Comparison of ENCODE assay signal across 9 cellular contexts in genomic region chr19:58388175-58388526, GRCh38. TPM values are rescaled to one million over a fixed set of nuclear protein-coding genes. Genes with fewer than 3 reads are reported as not detected.
DNase-seq lines count a peak whose midpoint lies in the region; ATAC-seq and TF ChIP-seq lines count a peak whose summit lies in the region.
"Had no signal": no experiment of that assay in that cellular context is flagged by ENCODE, and none has a peak within 500 bp of the region (broad histone marks: within the 10 kb centered on the region; RNA-seq: fewer than 3 reads in every experiment).

No MANE protein-coding gene starts in this region.

- H3K9me3 ChIP-seq in A673 (ENCODE audit: low read depth, low read length, poor library complexity, severe bottlenecking) (no peaks in the 10 kb centered on the region), HUES64 (ENCODE audit: insufficient read depth, low read depth, low read length) (no peaks in the 10 kb centered on the region), breast epithelium (no peaks in the 10 kb centered on the region), mucosa of stomach (ENCODE audit: control insufficient read depth, low read length) (no peaks in the 10 kb centered on the region)

- H3K4me3 ChIP-seq in A673 (ENCODE audit: low read depth, low read length, poor library complexity, severe bottlenecking) (peak overlapping the region; percentile 76), HUES64 (ENCODE audit: low read length) (peak overlapping the region; percentile 80), breast epithelium (peak overlapping the region; percentile 68 to 87 (median 86)), mucosa of stomach (ENCODE audit: low read length) (peak overlapping the region; percentile 79)

- DNase-seq in A673 (ENCODE audit: low spot score) (no peak), breast epithelium (ENCODE audit: low spot score in 2 of 2) (no peak), SW 1271 (lab: John Stamatoyannopoulos, UW) (no peak)
- no peak for DNase-seq in stimulated activated CD4-positive, alpha-beta T cell treated with anti-CD3 and anti-CD28 coated beads, Interleukin-4, amount 100 ng/mL, for 1 hour

- no peak for TF ChIP-seq CTCF in A673 (conservative IDR thresholded peaks at IDR 0.05; ENCODE audit: low read depth, low read length)
- no peak for TF ChIP-seq CTCF in breast epithelium (IDR thresholded peaks at IDR 0.05)

- H3K9ac ChIP-seq in HUES64 (ENCODE audit: low read depth, low read length) (peak overlapping the region; percentile 92; the same call in 1 of the 2 replicates), mucosa of stomach (ENCODE audit: low read length) (no peak overlapping the region)

- whole genome bisulfite sequencing in HUES64, result 92% methylated on average over 2 of the region's 3 CpGs

- no peak for TF ChIP-seq POLR2A in breast epithelium (IDR thresholded peaks at IDR 0.05)

- POLR2A ChIA-PET in A673 (lab: Charles Lee; ENCODE audit: low non-redundant PET), result no interaction called here

- intact Hi-C loops in A673 (cut with micrococcal nuclease; ENCODE audit: unreplicated experiment), result no loop called here
- intact Hi-C loops in breast epithelium (cut with DNase I; ENCODE audit: low total_unique reads), result no loop called here

- H3K27ac ChIP-seq in A673 (ENCODE audit: low read depth, low read length, poor library complexity, severe bottlenecking) (peak overlapping the region; percentile 98), HUES64 (ENCODE audit: low read depth, low read length) (no peak overlapping the region), breast epithelium (no peak overlapping the region)

- no peaks in the 10 kb centered on the region for H3K27me3 ChIP-seq in A673 (replicated peaks; ENCODE audit: insufficient read depth, low read depth, low read length, poor library complexity)
- no peaks in the 10 kb centered on the region for H3K27me3 ChIP-seq in HUES64 (ENCODE audit: insufficient read depth, low read length)
- no peaks in the 10 kb centered on the region for H3K27me3 ChIP-seq in breast epithelium
- no peaks in the 10 kb centered on the region for H3K27me3 ChIP-seq in mucosa of stomach (ENCODE audit: control insufficient read depth, insufficient read depth, low read length)

- no TSS peak for BruUV-seq in A673 (replicated peaks; lab: Mats Ljungman, UMichigan)

- H3K36me3 ChIP-seq in A673 (ENCODE audit: insufficient read depth, low read length, poor library complexity, severe bottlenecking), result peaks cover 48% of the 10 kb centered on the region
- peaks cover 48% of the 10 kb centered on the region for H3K36me3 ChIP-seq in HUES64 (ENCODE audit: insufficient read depth, low read length)
- no peaks in the 10 kb centered on the region for H3K36me3 ChIP-seq in breast epithelium
- H3K36me3 ChIP-seq in mucosa of stomach (ENCODE audit: control insufficient read depth, insufficient read depth, low read length), result peaks cover 6% of the 10 kb centered on the region

- CTCF ChIA-PET in A673 (lab: Charles Lee), result no interaction called here

- no peak for ATAC-seq in HG02763 (IDR thresholded peaks at IDR 0.05; ENCODE audit: unreplicated experiment)
- no peak for ATAC-seq in GM18858 (IDR thresholded peaks at IDR 0.05; ENCODE audit: unreplicated experiment)
- ATAC-seq: activated CD4-positive, CD25-positive, alpha-beta regulatory T cell treated with anti-CD3 and anti-CD28 coated beads, Interleukin-2, amount 50 U/mL, for 24 hours had no signal

- H3K4me1 ChIP-seq in A673 (ENCODE audit: insufficient read depth, low read length, poor library complexity, severe bottlenecking) (peaks cover 15% of the 10 kb centered on the region), HUES64 (ENCODE audit: insufficient read depth, low read length) (peaks cover 15% of the 10 kb centered on the region), breast epithelium (peaks cover 12 to 16% of the 10 kb centered on the region in 2 donors), mucosa of stomach (ENCODE audit: control insufficient read depth, insufficient read depth, low read length) (peaks cover 23% of the 10 kb centered on the region)

RNA-seq across cellular contexts. Expression of gene RPS5, which starts 1.1 kb away (rescaled TPM):
- 1,249 and 1,257 TPM in 2 replicates for total RNA-seq in A673 (2021)
- polyA plus RNA-seq in HUES64 (2013, experiment 1 of 2), result 1,436 TPM
- 1,338 TPM for polyA plus RNA-seq in HUES64 (2013, experiment 2 of 2)
- 1,000 to 10,000 TPM; 1,794 to 2,659 (median 2,022) TPM for total RNA-seq in breast epithelium

RNA-seq across cellular contexts. Expression of gene RNF225, which starts 7.3 kb away (rescaled TPM):
- total RNA-seq in A673 (2021) (0.60 and 0.74 TPM in 2 replicates), breast epithelium (1 to 10 TPM in 1 of 3 donors, not detected in 2; 2.9 TPM)
- not detected for polyA plus RNA-seq in HUES64 (2013, experiment 1 of 2)
- polyA plus RNA-seq in HUES64 (2013, experiment 2 of 2), result not detected

RNA-seq across cellular contexts. Expression of gene ZNF837, which starts 7.3 kb away (rescaled TPM):
- total RNA-seq in A673 (2021) (1.3 and 1.8 TPM in 2 replicates), breast epithelium (1 to 10 TPM; 1.3 to 6.6 (median 2.3) TPM)
- 2.0 TPM for polyA plus RNA-seq in HUES64 (2013, experiment 1 of 2)
- polyA plus RNA-seq in HUES64 (2013, experiment 2 of 2), result 2.8 TPM

RNA-seq across cellular contexts. Expression of gene ZNF584, which starts 20.3 kb away (rescaled TPM):
- total RNA-seq in A673 (2021), result 20.9 and 21.6 TPM in 2 replicates
- 3.8 TPM for polyA plus RNA-seq in HUES64 (2013, experiment 1 of 2)
- 5.7 TPM for polyA plus RNA-seq in HUES64 (2013, experiment 2 of 2)
- total RNA-seq in breast epithelium, result 10 to 100 TPM; 13.6 to 16.1 (median 15.8) TPM

RNA-seq across cellular contexts. Expression of gene ZNF497, which starts 25.6 kb away (rescaled TPM):
- total RNA-seq in A673 (2021) (2.6 and 3.4 TPM in 2 replicates), breast epithelium (1 to 10 TPM in 2 of 3 donors, under 1 TPM in 1; 0.80 to 5.3 (median 3.6) TPM)
- polyA plus RNA-seq in HUES64 (2013, experiment 1 of 2), result 1.8 TPM
- 1.3 TPM for polyA plus RNA-seq in HUES64 (2013, experiment 2 of 2)
